Comparison of ENCODE assay signal across 8 cellular contexts in the genomic region with DNA sequence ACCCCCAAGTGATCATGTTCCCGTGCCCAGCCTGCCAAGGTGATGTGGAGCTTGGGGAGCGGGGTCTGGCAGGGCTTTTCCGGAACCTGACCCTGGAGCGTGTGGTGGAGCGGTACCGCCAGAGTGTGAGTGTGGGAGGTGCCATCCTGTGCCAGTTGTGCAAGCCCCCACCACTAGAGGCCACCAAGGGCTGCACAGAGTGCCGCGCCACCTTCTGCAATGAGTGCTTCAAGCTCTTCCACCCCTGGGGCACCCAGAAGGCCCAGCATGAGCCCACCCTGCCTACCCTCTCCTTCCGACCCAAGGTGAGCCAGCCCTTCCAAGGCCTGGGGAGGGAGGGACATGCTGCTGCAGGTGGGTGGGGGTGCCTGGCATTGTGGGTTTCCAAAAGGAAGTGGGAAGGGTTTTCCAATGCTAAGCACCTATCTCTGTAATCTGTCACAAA. TPM values are rescaled to one million over a fixed set of nuclear protein-coding genes. Genes with fewer than 3 reads are reported as not detected.
DNase-seq lines count a peak whose midpoint lies in the region; ATAC-seq and TF ChIP-seq lines count a peak whose summit lies in the region.

No MANE protein-coding gene starts in this region.

- 0 out of 2 replicates have a peak, but pooled peaks have one; percentile 20 for TF ChIP-seq CTCF in GM12875 (IDR thresholded peaks at IDR 0.05; ENCODE audit: borderline replicate concordance, insufficient read depth, low read depth, low read length)

- peak overlapping the region in 4 of 11 experiments; percentile 37 to 88 (median 63); a peak in 5 of 22 replicates for H3K27ac ChIP-seq in BLaER1 treated with 17β-estradiol and CSF1 and Interleukin-3, amounts not matched to agents 10 nM and 100 nM

- H3K36me3 Mint-ChIP-seq in T-helper 17 cell (ENCODE audit: low read depth), result peaks cover 9% of the 10 kb centered on the region

- no peaks in the 10 kb centered on the region for H3K27me3 Mint-ChIP-seq in T-helper 17 cell

- no peaks in the 10 kb centered on the region for H3K27me3 ChIP-seq in BLaER1 treated with 17β-estradiol and CSF1 and Interleukin-3, amounts not matched to agents 10 nM and 100 nM

- peak overlapping the region in 7 of 11 experiments; percentile 5 to 95 (median 91); a peak in 11 of 22 replicates for H3K9ac ChIP-seq in BLaER1 treated with 17β-estradiol and CSF1 and Interleukin-3, amounts not matched to agents 10 nM and 100 nM

- peaks cover 33 to 56% (median 47%) of the 10 kb centered on the region in 11 experiments for H3K36me3 ChIP-seq in BLaER1 treated with 17β-estradiol and CSF1 and Interleukin-3, amounts not matched to agents 10 nM and 100 nM

- intact Hi-C loops in left colon (cut with DNase I, micrococcal nuclease), result no loop called here

- H3K4me2 ChIP-seq in BLaER1 treated with 17β-estradiol and CSF1 and Interleukin-3, amounts not matched to agents 10 nM and 100 nM, result peak overlapping the region; percentile 90 to 99 (median 97)

- H3K4me3 Mint-ChIP-seq in T-helper 17 cell, result peak overlapping the region; percentile 45

- H3K9me3 ChIP-seq in BLaER1 treated with 17β-estradiol and CSF1 and Interleukin-3, amounts not matched to agents 10 nM and 100 nM (replicated peaks in 1 of 11), result no peaks in the 10 kb centered on the region
- H3K9me3 ChIP-seq in T-helper 17 cell (ENCODE audit: control insufficient read depth, low read length, poor library complexity, severe bottlenecking), result no peaks in the 10 kb centered on the region

- peaks cover 46 to 74% (median 65%) of the 10 kb centered on the region in 10 experiments for H3K4me1 ChIP-seq in BLaER1 treated with 17β-estradiol and CSF1 and Interleukin-3, amounts not matched to agents 10 nM and 100 nM

- no peak for DNase-seq in T-helper 17 cell
- DNase-seq in left colon, result peak; percentile 32 to 46

- peak overlapping the region; percentile 98 for H3K27ac Mint-ChIP-seq in T-helper 17 cell

- peaks cover 37% of the 10 kb centered on the region for H3K4me1 Mint-ChIP-seq in T-helper 17 cell

- H4K20me1 ChIP-seq in BLaER1 treated with 17β-estradiol and CSF1 and Interleukin-3, amounts not matched to agents 10 nM and 100 nM, result peaks cover 0 to 8% (median 0%) of the 10 kb centered on the region in 11 experiments; a peak in 4 of 22 replicates

- peak overlapping the region in 7 of 10 experiments; percentile 77 to 93 (median 87); a peak in 8 of 20 replicates for H3K4me3 ChIP-seq in BLaER1 treated with 17β-estradiol and CSF1 and Interleukin-3, amounts not matched to agents 10 nM and 100 nM
- H3K4me3 ChIP-seq in GM12875 (ENCODE audit: low read depth, low read length), result no peak overlapping the region

- ATAC-seq in T-helper 17 cell (peak; percentile 14), left colon (peak; percentile 13), HG02885 (IDR thresholded peaks at IDR 0.05; ENCODE audit: poor library complexity, unreplicated experiment) (no peak), esophagus mucosa (no peak), HG02884 (IDR thresholded peaks at IDR 0.05; ENCODE audit: unreplicated experiment) (no peak)
- no peak for ATAC-seq in activated CD4-positive, CD25-positive, alpha-beta regulatory T cell treated with anti-CD3 and anti-CD28 coated beads, Interleukin-2, amount 50 U/mL, for 24 hours

RNA-seq across cellular contexts. Expression of gene TRIM46, which starts 2.3 kb away (rescaled TPM):
- 10 to 100 TPM in 1 of 2 donors, 1 to 10 TPM in 1; 9.8 to 12.7 TPM for total RNA-seq in T-helper 17 cell
- total RNA-seq in left colon, result under 1 TPM; 0.28 to 0.52 TPM
- 0.12 TPM for total RNA-seq in esophagus mucosa

RNA-seq across cellular contexts. Expression of gene KRTCAP2, which starts 2.8 kb away (rescaled TPM):
- total RNA-seq in T-helper 17 cell, result 100 to 1,000 TPM; 110 to 127 TPM
- total RNA-seq in left colon, result 100 to 1,000 TPM; 143 to 164 TPM
- total RNA-seq in esophagus mucosa, result 111 TPM

RNA-seq across cellular contexts. Expression of gene THBS3, which starts 31.7 kb away (rescaled TPM):
- 10 to 100 TPM; 34.6 to 38.4 TPM for total RNA-seq in T-helper 17 cell
- 10 to 100 TPM; 20.0 to 20.9 TPM for total RNA-seq in left colon
- total RNA-seq in esophagus mucosa, result 14.5 TPM

RNA-seq across cellular contexts. Expression of gene MTX1, which starts 32.5 kb away (rescaled TPM):
- total RNA-seq in T-helper 17 cell, result 10 to 100 TPM; 20.7 to 28.5 TPM
- 10 to 100 TPM; 36.3 to 46.4 TPM for total RNA-seq in left colon
- 36.5 TPM for total RNA-seq in esophagus mucosa

RNA-seq across cellular contexts. Expression of gene DPM3, which starts 35.6 kb away (rescaled TPM):
- 10 to 100 TPM; 32.1 to 36.0 TPM for total RNA-seq in T-helper 17 cell
- total RNA-seq in left colon, result 100 to 1,000 TPM in 1 of 2 donors, 10 to 100 TPM in 1; 93.9 to 131 TPM
- 62.4 TPM for total RNA-seq in esophagus mucosa

Comparison
In these comparisons a context has a peak if more than half of its experiments do, and no peak if none do; other contexts are left out.
1. ATAC-seq: peak in T-helper 17 cell (single experiment) and left colon (single experiment); none in HG02885 (single experiment), esophagus mucosa (single experiment), activated CD4-positive, CD25-positive, alpha-beta regulatory T cell treated with anti-CD3 and anti-CD28 coated beads, Interleukin-2, amount 50 U/mL, for 24 hours (0 of 2) and HG02884 (single experiment).
2. DNase-seq: peak in left colon (2 of 2); none in T-helper 17 cell (0 of 3).